1 cellular context compared by ENCODE assay signal in the genomic region with DNA sequence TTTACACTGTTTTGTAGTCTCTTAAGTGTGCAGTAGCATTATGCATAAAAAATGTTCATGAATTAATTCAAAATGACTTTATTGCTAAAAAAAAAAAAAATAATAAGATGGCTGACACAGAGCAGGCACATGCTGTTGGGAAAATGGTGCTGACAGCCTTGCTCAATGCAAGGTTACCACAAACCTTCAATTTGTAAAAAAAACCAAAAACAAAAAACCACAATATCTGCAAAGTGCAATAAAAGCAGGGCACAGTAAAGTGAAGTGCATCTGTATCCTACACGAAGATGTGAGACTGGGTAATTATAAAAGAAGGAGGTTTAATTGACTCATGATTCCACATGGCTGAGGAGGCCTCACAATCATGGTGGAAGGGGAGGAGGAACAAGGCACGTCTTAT.
TF ChIP-seq lines count a peak whose summit lies in the region.

No MANE protein-coding gene starts in this region.

TF ChIP-seq in HEK293T, 16 proteins besides CTCF, POLR2A, EP300 and RAD21 (continued from another document):
- TF ChIP-seq FOXM1 (IDR thresholded peaks at IDR 0.05; ENCODE audit: borderline replicate concordance): no peak
